ENCODE assay signal across 20 cellular contexts in the genomic region with DNA sequence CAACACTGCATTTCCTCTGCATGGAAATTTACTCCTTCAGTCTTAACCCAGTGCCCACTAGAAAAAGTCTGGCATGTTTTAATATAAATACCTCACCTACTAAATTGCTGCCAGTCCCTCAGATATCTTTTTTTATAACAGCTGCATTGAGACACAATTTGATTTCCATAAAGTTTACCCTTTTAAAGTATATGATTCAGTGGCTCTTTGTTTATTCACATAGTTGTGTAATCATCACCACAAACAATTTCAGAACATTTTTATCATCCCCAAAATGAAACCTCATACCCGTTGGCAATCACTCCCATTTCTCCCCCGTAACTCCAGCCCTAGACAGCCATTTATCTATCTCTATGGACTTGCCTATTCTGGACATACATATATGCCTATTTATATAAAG. TPM values are rescaled to one million over a fixed set of nuclear protein-coding genes. Genes with fewer than 3 reads are reported as not detected.
"Had no signal": no experiment of that assay in that cellular context is flagged by ENCODE, and none has a peak within 500 bp of the region (broad histone marks: within the 10 kb centered on the region; RNA-seq: fewer than 3 reads in every experiment).

No MANE protein-coding gene starts in this region.

- H3K4me1 Mint-ChIP-seq: activated CD4-positive, alpha-beta T cell treated with anti-CD3 and anti-CD28 coated beads, Interleukin-2, amount 10 ng/mL, durations not matched to agents 24 days and 14 days; endodermal cell; nephron had no signal

- H3K27me3 Mint-ChIP-seq: type B pancreatic cell had no signal

- ATAC-seq: activated naive CD4-positive, alpha-beta T cell treated with anti-CD3 and anti-CD28 coated beads, Interleukin-2, amount 50 U/mL, for 72 hours; activated T-cell treated with anti-CD3 and anti-CD28 coated beads, Interleukin-2, amount 50 U/mL, for 72 hours had no signal

- H3K4me3 ChIP-seq: skin epidermis had no signal

- DNase-seq: activated CD4-positive, alpha-beta T cell treated with anti-CD3 and anti-CD28 coated beads, Interleukin-2, amount 10 ng/mL, durations not matched to agents 24 days and 14 days; activated CD4-positive, CD25-positive, alpha-beta regulatory T cell; activated CD8-positive, alpha-beta memory T cell treated with anti-CD3 and anti-CD28 coated beads, Interleukin-2, amount 50 U/mL, for 48 hours; activated gamma-delta T cell; activated T-cell treated with anti-CD3 and anti-CD28 coated beads, Interleukin-2, amount 50 U/mL, for 72 hours; amygdala; endodermal cell; glutamatergic neuron; hypothalamus; kidney glomerular epithelial cell; nucleus accumbens; stimulated activated CD4-positive, alpha-beta T cell treated with anti-CD3 and anti-CD28 coated beads, Interleukin-15, amount 100 ng/mL, for 24 hours; stimulated activated CD4-positive, alpha-beta T cell treated with anti-CD3 and anti-CD28 coated beads, Interleukin-4, amount 100 ng/mL, for 4 hours; stimulated activated CD8-positive, alpha-beta memory T cell treated with anti-CD3 and anti-CD28 coated beads, Interleukin-4, amount 100 ng/mL, for 48 hours; stimulated activated naive CD4-positive, alpha-beta T cell treated with Interleukin-2 at 50 U/mL for 16 hours had no signal

- H3K4me3 Mint-ChIP-seq: activated CD4-positive, alpha-beta T cell treated with anti-CD3 and anti-CD28 coated beads, Interleukin-2, amount 10 ng/mL, durations not matched to agents 24 days and 14 days; activated T-cell treated with anti-CD3 and anti-CD28 coated beads, Interleukin-2, amount 50 U/mL, for 72 hours; endodermal cell; nephron; type B pancreatic cell had no signal

- H3K27ac Mint-ChIP-seq: activated CD4-positive, alpha-beta T cell treated with anti-CD3 and anti-CD28 coated beads, Interleukin-2, amount 10 ng/mL, durations not matched to agents 24 days and 14 days; activated naive CD4-positive, alpha-beta T cell treated with anti-CD3 and anti-CD28 coated beads, Interleukin-2, amount 50 U/mL, for 72 hours; activated T-cell treated with anti-CD3 and anti-CD28 coated beads, Interleukin-2, amount 50 U/mL, for 72 hours; endodermal cell; nephron; type B pancreatic cell had no signal

- H3K27ac ChIP-seq: skin epidermis had no signal

RNA-seq across cellular contexts. Expression of a gene that starts 17.0 kb away (rescaled TPM):
- total RNA-seq: activated CD4-positive, alpha-beta T cell treated with anti-CD3 and anti-CD28 coated beads, Interleukin-2, amount 10 ng/mL, durations not matched to agents 24 days and 14 days; activated naive CD4-positive, alpha-beta T cell treated with anti-CD3 and anti-CD28 coated beads, Interleukin-2, amount 50 U/mL, for 72 hours; activated T-cell treated with anti-CD3 and anti-CD28 coated beads, Interleukin-2, amount 50 U/mL, for 72 hours; epithelial cell of proximal tubule had no signal
